Comparison of ENCODE assay signal across 21 cellular contexts in the genomic region with DNA sequence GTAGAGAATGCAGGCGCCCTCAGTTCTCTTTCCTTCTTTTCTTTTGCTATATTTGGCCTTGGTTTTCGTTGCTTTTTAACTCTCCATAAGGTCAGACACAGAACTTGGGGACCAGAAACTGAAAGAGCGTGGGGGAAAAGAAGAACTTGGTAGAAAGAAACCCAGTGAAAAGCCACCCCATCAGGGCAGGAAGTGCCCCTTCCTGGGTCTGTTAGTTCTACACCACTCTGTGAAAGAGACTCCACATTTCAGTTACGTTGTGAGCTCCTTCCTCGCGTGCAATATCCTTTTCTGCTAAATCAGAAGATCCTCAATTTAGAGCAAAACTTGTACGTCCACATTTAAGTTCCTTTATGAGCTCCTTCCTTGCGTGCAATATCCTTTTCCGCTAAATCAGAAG.
"Had no signal": no experiment of that assay in that cellular context is flagged by ENCODE, and none has a peak within 500 bp of the region (broad histone marks: within the 10 kb centered on the region; RNA-seq: fewer than 3 reads in every experiment).

No MANE protein-coding gene starts in this region.

- H3K27ac ChIP-seq: body of pancreas, cardiac muscle cell, epithelial cell of prostate, gastroesophageal sphincter, heart left ventricle, prostate gland, right atrium auricular region, upper lobe of left lung had no signal

- H3K36me3 ChIP-seq: cardiac muscle cell, gastroesophageal sphincter, heart left ventricle, prostate gland, right atrium auricular region, spleen, upper lobe of left lung had no signal

- H3K4me1 ChIP-seq: body of pancreas, gastroesophageal sphincter, prostate gland, right atrium auricular region, spleen, upper lobe of left lung had no signal

- H3K9me3 ChIP-seq: body of pancreas, prostate gland, upper lobe of left lung had no signal

- H3K27me3 ChIP-seq: body of pancreas, cardiac muscle cell, right atrium auricular region, upper lobe of left lung had no signal

- H3K4me3 ChIP-seq: body of pancreas, cardiac muscle cell, gastroesophageal sphincter, heart left ventricle, prostate gland, right atrium auricular region, spleen, upper lobe of left lung had no signal

- DNase-seq: activated CD4-positive, alpha-beta memory T cell treated with anti-CD3 and anti-CD28 coated beads for 36 hours; activated CD4-positive, alpha-beta T cell treated with anti-CD3 and anti-CD28 coated beads for 48 hours; activated CD4-positive, CD25-positive, alpha-beta regulatory T cell; activated gamma-delta T cell treated with Interleukin-2 at 50 U/mL for 16 hours; activated T-cell treated with anti-CD3 and anti-CD28 coated beads for 4 hours; cortex of kidney; heart left ventricle; islet precursor cell; left cardiac atrium; naive B cell; spleen; stimulated activated CD4-positive, alpha-beta T cell treated with anti-CD3 and anti-CD28 coated beads, Interleukin-4, amount 100 ng/mL, for 1 hour; stimulated activated naive CD4-positive, alpha-beta T cell treated with Interleukin-2 at 50 U/mL for 16 hours; T1000; upper lobe of left lung had no signal
